24 cellular contexts compared by ENCODE assay signal in genomic region chr20:24534282-24534681, GRCh38.
"Had no signal": no experiment of that assay in that cellular context is flagged by ENCODE, and none has a peak within 500 bp of the region (broad histone marks: within the 10 kb centered on the region; RNA-seq: fewer than 3 reads in every experiment).

No MANE protein-coding gene starts in this region.

- H3K79me2 ChIP-seq: hepatocyte had no signal

- H3K4me3 ChIP-seq: coronary artery, dorsolateral prefrontal cortex, esophagus muscularis mucosa, gastroesophageal sphincter, heart left ventricle, hepatocyte, left ventricle myocardium inferior, lower lobe of right lung had no signal

- H3K27me3 ChIP-seq: dorsolateral prefrontal cortex, foreskin keratinocyte, heart left ventricle, hepatocyte had no signal

- H3K27ac Mint-ChIP-seq: immature natural killer cell had no signal

- H2AFZ ChIP-seq: hepatocyte had no signal

- H3K4me1 Mint-ChIP-seq: immature natural killer cell had no signal

- H3K36me3 ChIP-seq: esophagus muscularis mucosa, gastroesophageal sphincter, heart left ventricle, left ventricle myocardium inferior, lower lobe of right lung had no signal

- DNase-seq: dermis blood vessel endothelial cell; dorsolateral prefrontal cortex; effector CD4-positive, alpha-beta T cell; effector memory CD4-positive, alpha-beta T cell; foreskin keratinocyte; heart left ventricle; hypothalamus; immature natural killer cell; islet precursor cell; kidney; kidney glomerular epithelial cell; left colon; left ventricle myocardium inferior; lower lobe of right lung; mesenchymal stem cell; midbrain had no signal

- ATAC-seq: foreskin keratinocyte, gastroesophageal sphincter, left colon, left lobe of liver had no signal

- H3K4me1 ChIP-seq: esophagus muscularis mucosa, foreskin keratinocyte, gastroesophageal sphincter, lower lobe of right lung had no signal

- H3K9me3 ChIP-seq: esophagus muscularis mucosa, gastroesophageal sphincter, heart left ventricle, left ventricle myocardium inferior, lower lobe of right lung had no signal

- FAIRE-seq: colon, endothelial cell of umbilical vein, frontal cortex, kidney had no signal

- H3K4me3 Mint-ChIP-seq: immature natural killer cell had no signal

- H3K27ac ChIP-seq: coronary artery, esophagus muscularis mucosa, foreskin keratinocyte, gastroesophageal sphincter, heart left ventricle, hepatocyte, left ventricle myocardium inferior, lower lobe of right lung had no signal

- H3K4me2 ChIP-seq: hepatocyte had no signal
